25 cellular contexts compared by ENCODE assay signal in genomic region chr6:87250019-87250418, GRCh38.
"Had no signal": no experiment of that assay in that cellular context is flagged by ENCODE, and none has a peak within 500 bp of the region (broad histone marks: within the 10 kb centered on the region; RNA-seq: fewer than 3 reads in every experiment).

No MANE protein-coding gene starts in this region.

- H3K4me3 Mint-ChIP-seq: activated CD4-positive, alpha-beta memory T cell treated with anti-CD3 and anti-CD28 coated beads, Interleukin-2, amount 10 ng/mL, durations not matched to agents 7 days and 5 days; activated CD4-positive, alpha-beta T cell treated with anti-CD3 and anti-CD28 coated beads, Interleukin-2, amount 10 ng/mL, durations not matched to agents 24 days and 14 days; activated T-cell treated with anti-CD3 and anti-CD28 coated beads, Interleukin-2, amount 50 U/mL, for 24 hours; natural killer cell treated with Interleukin-12 subunit alpha and Interleukin-12 subunit beta and Interleukin-15 and Interleukin-18, amount 100 ng/mL, for 72 hours; stimulated activated naive B cell treated with anti-CD40 and anti-IgM and Interleukin-4, amounts not matched to agents 10 μg/mL and 1 μg/mL and 100 μg/mL, for 72 hours had no signal

- H3K27me3 ChIP-seq: esophagus muscularis mucosa, foreskin keratinocyte, heart left ventricle, left lung, right atrium auricular region, stomach, thyroid gland, upper lobe of left lung, vagina had no signal

- H3K9me3 Mint-ChIP-seq: activated CD4-positive, alpha-beta memory T cell treated with anti-CD3 and anti-CD28 coated beads, Interleukin-2, amount 10 ng/mL, durations not matched to agents 7 days and 5 days; activated T-cell treated with anti-CD3 and anti-CD28 coated beads, Interleukin-2, amount 50 U/mL, for 24 hours; natural killer cell treated with Interleukin-12 subunit alpha and Interleukin-12 subunit beta and Interleukin-15 and Interleukin-18, amount 100 ng/mL, for 72 hours; stimulated activated naive B cell treated with anti-CD40 and anti-IgM and Interleukin-4, amounts not matched to agents 10 μg/mL and 1 μg/mL and 100 μg/mL, for 72 hours had no signal

- H3K4me3 ChIP-seq: esophagus muscularis mucosa, heart left ventricle, left lung, lower lobe of right lung, right atrium auricular region, smooth muscle cell, stomach, thyroid gland, upper lobe of left lung, vagina had no signal

- H3K27ac ChIP-seq: esophagus muscularis mucosa, foreskin keratinocyte, heart left ventricle, left lung, lower lobe of right lung, right atrium auricular region, stomach, thyroid gland, upper lobe of left lung, vagina had no signal

- H3K27me3 Mint-ChIP-seq: activated CD4-positive, alpha-beta memory T cell treated with anti-CD3 and anti-CD28 coated beads, Interleukin-2, amount 10 ng/mL, durations not matched to agents 7 days and 5 days; activated CD4-positive, alpha-beta T cell treated with anti-CD3 and anti-CD28 coated beads, Interleukin-2, amount 10 ng/mL, durations not matched to agents 24 days and 14 days; activated T-cell treated with anti-CD3 and anti-CD28 coated beads, Interleukin-2, amount 50 U/mL, for 24 hours; natural killer cell treated with Interleukin-12 subunit alpha and Interleukin-12 subunit beta and Interleukin-15 and Interleukin-18, amount 100 ng/mL, for 72 hours; stimulated activated naive B cell treated with anti-CD40 and anti-IgM and Interleukin-4, amounts not matched to agents 10 μg/mL and 1 μg/mL and 100 μg/mL, for 72 hours had no signal

- H3K27ac Mint-ChIP-seq: activated CD4-positive, alpha-beta memory T cell treated with anti-CD3 and anti-CD28 coated beads, Interleukin-2, amount 10 ng/mL, durations not matched to agents 7 days and 5 days had no signal

- DNase-seq: activated CD4-positive, alpha-beta memory T cell treated with anti-CD3 and anti-CD28 coated beads, Interleukin-2, amount 10 ng/mL, durations not matched to agents 7 days and 5 days; activated CD4-positive, alpha-beta T cell treated with anti-CD3 and anti-CD28 coated beads, Interleukin-2, amount 10 ng/mL, durations not matched to agents 24 days and 14 days; activated CD8-positive, alpha-beta memory T cell treated with anti-CD3 and anti-CD28 coated beads, Interleukin-2, amount 50 U/mL, for 48 hours; activated naive CD4-positive, alpha-beta T cell treated with Interleukin-2 at 50 U/mL for 16 hours; activated T-cell treated with anti-CD3 and anti-CD28 coated beads, Interleukin-2, amount 50 U/mL, for 24 hours; dermis blood vessel endothelial cell; effector CD4-positive, alpha-beta T cell; foreskin keratinocyte; heart left ventricle; hypothalamus; left lung; lower lobe of right lung; mesendoderm; stimulated activated CD4-positive, alpha-beta T cell treated with anti-CD3 and anti-CD28 coated beads, Interleukin-1b, Interleukin-23, amount 100 ng/mL, for 48 hours; stimulated activated CD4-positive, alpha-beta T cell treated with anti-CD3 and anti-CD28 coated beads, Interleukin-4, amount 100 ng/mL, for 4 hours; stimulated activated CD8-positive, alpha-beta memory T cell treated with anti-CD3 and anti-CD28 coated beads, Interleukin-4, amount 100 ng/mL, for 48 hours; stimulated activated naive B cell treated with anti-CD40 and anti-IgM and Interleukin-4, amounts not matched to agents 10 μg/mL and 1 μg/mL and 100 μg/mL, for 72 hours; stomach; thyroid gland; upper lobe of left lung had no signal

- H3K4me1 ChIP-seq: esophagus muscularis mucosa, foreskin keratinocyte, heart left ventricle, left lung, lower lobe of right lung, right atrium auricular region, stomach, upper lobe of left lung, vagina had no signal

- H3K9me3 ChIP-seq: esophagus muscularis mucosa, heart left ventricle, left lung, lower lobe of right lung, right atrium auricular region, stomach, thyroid gland, upper lobe of left lung, vagina had no signal
